Comparison of ENCODE assay signal across 8 cellular contexts in the genomic region with DNA sequence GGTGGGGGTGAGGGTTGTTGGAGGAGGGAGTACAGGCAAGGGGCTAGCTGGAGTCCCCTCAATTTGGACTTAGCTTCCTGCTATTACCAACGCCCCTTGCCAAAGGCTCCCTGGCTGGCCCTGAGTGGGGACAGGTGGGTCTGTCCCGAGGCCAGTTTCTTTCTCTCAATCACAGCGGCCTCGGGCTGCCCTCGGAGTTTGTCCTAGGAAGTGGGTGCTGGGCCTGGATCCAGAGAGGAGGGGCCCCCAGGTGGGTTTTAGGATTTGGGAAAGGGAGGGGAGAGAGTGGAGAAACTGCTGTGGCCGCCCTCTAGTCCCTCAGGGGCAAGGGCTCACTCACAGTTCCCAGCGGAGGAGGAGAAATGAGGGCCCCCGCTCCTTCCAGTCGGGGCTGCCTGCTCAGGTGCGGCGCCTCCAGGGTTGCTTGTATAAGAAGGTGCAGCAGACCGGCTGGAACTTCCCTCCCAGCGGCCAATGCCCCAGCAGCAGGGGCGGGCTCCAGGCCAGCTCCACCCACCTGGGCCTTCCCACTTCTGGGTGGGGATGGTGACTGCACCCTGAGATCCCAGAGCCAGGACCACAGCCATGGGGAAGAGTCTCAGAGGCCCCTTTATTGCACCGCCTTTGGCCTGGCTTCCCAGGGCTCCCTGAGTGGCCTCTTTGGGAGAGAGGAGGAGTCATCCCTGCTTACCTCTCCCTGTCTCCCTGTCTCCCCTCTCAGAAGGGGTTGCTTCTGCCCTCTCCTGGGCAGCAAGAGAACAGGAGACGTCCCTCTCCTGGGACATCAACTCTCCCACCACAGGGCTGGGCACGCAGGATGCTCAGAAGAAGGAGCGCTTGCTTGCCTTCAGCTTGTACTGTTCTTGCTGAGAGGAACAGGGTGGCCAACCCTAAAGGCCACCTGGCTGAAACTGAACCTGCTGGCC.
DNase-seq lines count a peak whose midpoint lies in the region; ATAC-seq and TF ChIP-seq lines count a peak whose summit lies in the region.

No MANE protein-coding gene starts in this region.

- TF ChIP-seq EP300 in SK-N-SH (IDR thresholded peaks at IDR 0.05; ENCODE audit: borderline replicate concordance in 1 of 2, low read depth in 1 of 2, low read length in 1 of 2) (no peak), upper lobe of left lung (IDR thresholded peaks at IDR 0.05) (no peak)

- TF ChIP-seq RAD21 in SK-N-SH (IDR thresholded peaks at IDR 0.05; ENCODE audit: low read length): peak; percentile 56

- no peak overlapping the region for H3K27ac ChIP-seq in SK-N-SH (ENCODE audit: low read depth in 2 of 2, low read length in 1 of 2)
- peak overlapping the region; percentile 89 for H3K27ac ChIP-seq in hepatocyte
- peak overlapping the region; percentile 36 to 73 (median 66) for H3K27ac ChIP-seq in upper lobe of left lung

- 89% methylated on average over 16 of the region's 18 CpGs for WGBS in SK-N-SH (ENCODE audit: low lambda C conversion rate)
- WGBS in hepatocyte (ENCODE audit: low lambda C conversion rate, missing lambda C conversion rate): 18% methylated on average over 17 of the region's 18 CpGs
- 54 to 81% methylated on average over 11 to 13 of the region's 18 CpGs for WGBS in upper lobe of left lung, 2 donors

- H4K20me1 ChIP-seq in SK-N-SH (ENCODE audit: insufficient read depth): no peaks in the 10 kb centered on the region
- no peaks in the 10 kb centered on the region for H4K20me1 ChIP-seq in hepatocyte (ENCODE audit: insufficient read depth, poor library complexity, severe bottlenecking)

- CTCF ChIA-PET in SK-N-SH (lab: Yijun Ruan, JAX): interaction anchor here (0.6 to 1.8 kb wide), 7 partner anchors 9 to 355 kb away, joined by 3 to 7 read pairs (median 3); a partner anchor contains a TSS

- H3K4me2 ChIP-seq in SK-N-SH (no peak overlapping the region), hepatocyte (peak overlapping the region; percentile 81)

- H3K4me1 ChIP-seq in SK-N-SH (ENCODE audit: control insufficient read depth in 1 of 2, insufficient read depth in 2 of 2, low read depth in 1 of 2, low read length in 1 of 2) (peaks cover 6 to 17% of the 10 kb centered on the region in 2 experiments; a peak in 3 of 4 replicates), hepatocyte (ENCODE audit: insufficient read depth) (peaks cover 23% of the 10 kb centered on the region), upper lobe of left lung (peaks cover 31 to 54% (median 44%) of the 10 kb centered on the region in 4 donors)

- H3K36me3 ChIP-seq in SK-N-SH (replicated peaks in 1 of 2; ENCODE audit: control insufficient read depth in 1 of 2, insufficient read depth in 2 of 2, low read length in 1 of 2) (peaks cover 0 to 6% of the 10 kb centered on the region in 2 experiments), hepatocyte (replicated peaks; ENCODE audit: insufficient read depth, low read depth) (no peaks in the 10 kb centered on the region), upper lobe of left lung (peaks cover 0 to 15% (median 3%) of the 10 kb centered on the region in 4 donors)

- H2AFZ ChIP-seq in SK-N-SH (ENCODE audit: low read depth) (no peak overlapping the region; the same call in 1 of the 2 replicates), hepatocyte (peak overlapping the region; percentile 37)

- TF ChIP-seq CTCF in SK-N-SH (IDR thresholded peaks at IDR 0.05) (peak; percentile 65), hepatocyte (IDR thresholded peaks at IDR 0.05; ENCODE audit: poor library complexity) (peak; percentile 49), upper lobe of left lung (IDR thresholded peaks at IDR 0.05) (peak in 2 of 6 experiments; percentile 28 to 37)

- H3K27me3 ChIP-seq in SK-N-SH (ENCODE audit: insufficient read depth) (no peaks in the 10 kb centered on the region), hepatocyte (peaks cover 18% of the 10 kb centered on the region), upper lobe of left lung (no peaks in the 10 kb centered on the region)

- peaks cover 28% of the 10 kb centered on the region for H3F3A ChIP-seq in SK-N-SH (replicated peaks; ENCODE audit: insufficient read depth)

- peak in 3 of 4 donors; percentile 30 to 49 (median 46) for TF ChIP-seq POLR2A in upper lobe of left lung (IDR thresholded peaks at IDR 0.05)

- in situ Hi-C loops in KBM-7 (cut with MboI; ENCODE audit: low pct_unique_long_range_greater_than_20kb, low sequenced_read_pairs): no loop called here

- no peaks in the 10 kb centered on the region for H3K9me2 ChIP-seq in SK-N-SH
- no peaks in the 10 kb centered on the region for H3K9me2 ChIP-seq in hepatocyte (replicated peaks; ENCODE audit: insufficient read depth)

- DNase-seq in GM04504 (ENCODE audit: low read depth) (peak; percentile 16), KBM-7 (peak; percentile 47), SK-N-SH (peak; percentile 71), hepatocyte (ENCODE audit: low spot score) (peak; percentile 89), upper lobe of left lung (peak; percentile 88 to 93), NOMO-1 treated with dmso at 0.1 percent for 144 hours (lab: John Stamatoyannopoulos, UW; ENCODE audit: unreplicated experiment) (no peak)
- DNase-seq in stimulated activated naive CD4-positive, alpha-beta T cell treated with Interleukin-2 at 50 U/mL for 16 hours (lab: John Stamatoyannopoulos, UW): no peak
- no peak for DNase-seq in stimulated activated CD4-positive, alpha-beta T cell treated with anti-CD3 and anti-CD28 coated beads, Interleukin-2, amount 100 ng/mL, for 48 hours

- ATAC-seq in upper lobe of left lung (ENCODE audit: low FRiP score in 2 of 2): peak; percentile 22 to 84

- no peak overlapping the region for H3K9ac ChIP-seq in SK-N-SH

- H3K9me3 ChIP-seq in SK-N-SH (no peaks in the 10 kb centered on the region), hepatocyte (ENCODE audit: low read depth) (no peaks in the 10 kb centered on the region), upper lobe of left lung (no peaks in the 10 kb centered on the region)

- H3K4me3 ChIP-seq in SK-N-SH (ENCODE audit: low read depth in 2 of 2, low read length in 1 of 2): no peak overlapping the region
- H3K4me3 ChIP-seq in hepatocyte: peak overlapping the region; percentile 21
- H3K4me3 ChIP-seq in upper lobe of left lung: peak overlapping the region in 3 of 4 donors; percentile 26 to 38 (median 30)

- no peaks in the 10 kb centered on the region for H3K79me2 ChIP-seq in SK-N-SH (ENCODE audit: insufficient read depth)
- H3K79me2 ChIP-seq in hepatocyte: peaks cover 9% of the 10 kb centered on the region

- POLR2A ChIA-PET in SK-N-SH (lab: Yijun Ruan, JAX): no interaction called here

TF ChIP-seq in SK-N-SH, 30 proteins besides CTCF, POLR2A, EP300 and RAD21:
- TF ChIP-seq SMC3 (IDR thresholded peaks at IDR 0.05; ENCODE audit: low read depth, low read length) (peak; percentile 38; the same call in 1 of the 2 replicates), TEAD4 (IDR thresholded peaks at IDR 0.05; ENCODE audit: borderline replicate concordance, insufficient read depth) (no peak)

Comparison
In these comparisons a context has a peak if more than half of its experiments do, and no peak if none do; other contexts are left out.
1. DNase-seq: peak in GM04504 (single experiment), KBM-7 (single experiment), SK-N-SH (single experiment), hepatocyte (single experiment) and upper lobe of left lung (2 of 2); none in NOMO-1 treated with dmso at 0.1 percent for 144 hours (single experiment), stimulated activated naive CD4-positive, alpha-beta T cell treated with Interleukin-2 at 50 U/mL for 16 hours (single experiment) and stimulated activated CD4-positive, alpha-beta T cell treated with anti-CD3 and anti-CD28 coated beads, Interleukin-2, amount 100 ng/mL, for 48 hours (0 of 2).
2. H3K27ac ChIP-seq: peak in hepatocyte (single experiment) and upper lobe of left lung (4 of 4); none in SK-N-SH (0 of 2).
3. H3K4me3 ChIP-seq: peak in hepatocyte (single experiment) and upper lobe of left lung (3 of 4); none in SK-N-SH (0 of 2).